1 cellular context compared by ENCODE assay signal in genomic region chr19:42351079-42351735, GRCh38.
A peak's percentile ranks its signal among the peaks of the same experiment; 100 is the strongest.
TF ChIP-seq lines count a peak whose summit lies in the region.

No MANE protein-coding gene starts in this region.

TF ChIP-seq in K562, 482 proteins besides CTCF, POLR2A, EP300 and RAD21:
- TF ChIP-seq POLR2G (IDR thresholded peaks at IDR 0.05; ENCODE audit: low read depth, low read length) (0 out of 2 replicates have a peak, but pooled peaks have one; percentile 34), ZNF184 (CRISPR knock-in tag; IDR thresholded peaks at IDR 0.05) (no peak), THAP7 (CRISPR knock-in tag; IDR thresholded peaks at IDR 0.05) (no peak), HLTF (IDR thresholded peaks at IDR 0.05) (no peak), OTX1 (CRISPR knock-in tag; IDR thresholded peaks at IDR 0.05) (no peak), SRSF7 (optimal IDR thresholded peaks at IDR 0.05; ENCODE audit: low read depth, low read length) (no peak), FOXA1 (IDR thresholded peaks at IDR 0.05; ENCODE audit: borderline replicate concordance) (no peak), KDM1A (IDR thresholded peaks at IDR 0.05) (no peak), MYNN (IDR thresholded peaks at IDR 0.05) (no peak), MYNN (CRISPR knock-in tag; IDR thresholded peaks at IDR 0.05) (no peak)
